In the genomic region with DNA sequence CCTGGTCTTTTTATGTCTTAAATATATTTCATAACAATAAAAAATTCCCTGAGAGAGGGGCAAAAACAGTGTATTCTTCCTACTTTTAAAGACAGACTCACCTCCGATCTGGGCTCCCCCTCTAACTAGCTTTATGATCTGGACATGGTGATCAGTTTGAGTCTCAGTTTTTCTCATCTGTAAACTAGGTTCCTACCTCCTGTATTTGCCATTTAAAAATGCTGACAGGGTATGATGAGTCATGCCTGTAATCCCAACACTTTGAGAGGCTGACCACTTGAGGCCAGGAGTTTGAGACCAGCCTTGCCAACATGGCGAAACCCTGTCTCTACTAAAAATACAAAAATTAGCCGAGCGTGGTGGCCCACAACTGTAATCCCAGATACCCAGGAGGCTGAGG, we compare ENCODE assay signal across 26 cellular contexts.
"Had no signal": no experiment of that assay in that cellular context is flagged by ENCODE, and none has a peak within 500 bp of the region (broad histone marks: within the 10 kb centered on the region; RNA-seq: fewer than 3 reads in every experiment).

No MANE protein-coding gene starts in this region.

- H3K4me3 Mint-ChIP-seq: naive thymus-derived CD8-positive, alpha-beta T cell; nephron progenitor cell; stimulated activated memory B cell treated with anti-CD40 and anti-IgM and Interleukin-4, amounts not matched to agents 10 μg/mL and 1 μg/mL and 100 μg/mL, for 72 hours had no signal

- H3K27ac Mint-ChIP-seq: naive thymus-derived CD8-positive, alpha-beta T cell; nephron progenitor cell; stimulated activated memory B cell treated with anti-CD40 and anti-IgM and Interleukin-4, amounts not matched to agents 10 μg/mL and 1 μg/mL and 100 μg/mL, for 72 hours had no signal

- H3K36me3 ChIP-seq: gastrocnemius medialis, lower lobe of right lung, prostate gland, right atrium auricular region, spleen, thoracic aorta, tibial nerve, upper lobe of right lung, uterus had no signal

- ATAC-seq: esophagus mucosa; gastrocnemius medialis; left ventricle myocardium superior; lower lobe of right lung; naive thymus-derived CD8-positive, alpha-beta T cell; stimulated activated memory B cell treated with anti-CD40 and anti-IgM and Interleukin-4, amounts not matched to agents 10 μg/mL and 1 μg/mL and 100 μg/mL, for 72 hours; stimulated activated naive CD8-positive, alpha-beta T cell treated with anti-CD3 and anti-CD28 coated beads, Interleukin-15, Interleukin-2, amounts not matched to agents 100 U/mL and 50 U/mL, for 24 hours; upper lobe of right lung had no signal

- H3K27ac ChIP-seq: epithelial cell of prostate, gastrocnemius medialis, lower lobe of right lung, prostate gland, right atrium auricular region, skin epidermis, spleen, thoracic aorta, tibial nerve, upper lobe of right lung, uterus had no signal

- H3K9me3 ChIP-seq: gastrocnemius medialis, lower lobe of right lung, prostate gland, thoracic aorta, uterus had no signal

- H3K4me1 ChIP-seq: gastrocnemius medialis, lower lobe of right lung, prostate gland, upper lobe of right lung, uterus had no signal

- FAIRE-seq: keratinocyte had no signal

- H3K4me3 ChIP-seq: gastrocnemius medialis, lower lobe of right lung, prostate gland, right atrium auricular region, skin epidermis, spleen, thoracic aorta, tibial nerve, upper lobe of right lung, uterus had no signal

- H3K36me3 Mint-ChIP-seq: stimulated activated memory B cell treated with anti-CD40 and anti-IgM and Interleukin-4, amounts not matched to agents 10 μg/mL and 1 μg/mL and 100 μg/mL, for 72 hours had no signal

- DNase-seq: cortex of kidney; effector CD4-positive, alpha-beta T cell; endodermal cell; foreskin fibroblast; gastrocnemius medialis; head of caudate nucleus; left ventricle myocardium superior; lower lobe of right lung; naive thymus-derived CD8-positive, alpha-beta T cell; nephron progenitor cell; nucleus accumbens; spleen; stimulated activated CD4-positive, alpha-beta T cell treated with anti-CD3 and anti-CD28 coated beads, Interleukin-4, amount 100 ng/mL, for 4 hours; stimulated activated naive CD8-positive, alpha-beta T cell treated with anti-CD3 and anti-CD28 coated beads, Interleukin-15, Interleukin-2, amounts not matched to agents 100 U/mL and 50 U/mL, for 24 hours; substantia nigra; upper lobe of right lung; uterus had no signal

- H3K27me3 ChIP-seq: right atrium auricular region, uterus had no signal
